ENCODE assay signal across 17 cellular contexts in genomic region chr7:154171422-154171821, GRCh38.
"Had no signal": no experiment of that assay in that cellular context is flagged by ENCODE, and none has a peak within 500 bp of the region (broad histone marks: within the 10 kb centered on the region; RNA-seq: fewer than 3 reads in every experiment).

No MANE protein-coding gene starts in this region.

- H3K9me3 Mint-ChIP-seq: activated T-cell treated with anti-CD3 and anti-CD28 coated beads, Interleukin-2, amount 50 U/mL, for 24 hours had no signal

- H3K4me3 ChIP-seq: cardiac muscle cell, dorsolateral prefrontal cortex, gastroesophageal sphincter, heart right ventricle, pancreas, sigmoid colon, stomach, testis, upper lobe of left lung had no signal

- H3K9me3 ChIP-seq: gastroesophageal sphincter, heart right ventricle, pancreas, sigmoid colon, stomach, testis, upper lobe of left lung had no signal

- H3K27ac Mint-ChIP-seq: activated CD4-positive, alpha-beta memory T cell treated with anti-CD3 and anti-CD28 coated beads for 36 hours; activated CD4-positive, alpha-beta T cell treated with anti-CD3 and anti-CD28 coated beads for 36 hours; activated naive CD4-positive, alpha-beta T cell treated with anti-CD3 and anti-CD28 coated beads, Interleukin-2, amount 10 ng/mL, durations not matched to agents 7 days and 5 days; activated T-cell treated with anti-CD3 and anti-CD28 coated beads, Interleukin-2, amount 50 U/mL, for 24 hours had no signal

- H3K4me3 Mint-ChIP-seq: activated CD4-positive, alpha-beta memory T cell treated with anti-CD3 and anti-CD28 coated beads for 36 hours; activated CD4-positive, alpha-beta T cell treated with anti-CD3 and anti-CD28 coated beads for 36 hours; activated naive CD4-positive, alpha-beta T cell treated with anti-CD3 and anti-CD28 coated beads, Interleukin-2, amount 10 ng/mL, durations not matched to agents 7 days and 5 days; activated T-cell treated with anti-CD3 and anti-CD28 coated beads, Interleukin-2, amount 50 U/mL, for 24 hours had no signal

- H3K4me1 ChIP-seq: gastroesophageal sphincter, heart right ventricle, pancreas, sigmoid colon, stomach, testis, upper lobe of left lung had no signal

- H3K4me1 Mint-ChIP-seq: activated CD4-positive, alpha-beta T cell treated with anti-CD3 and anti-CD28 coated beads for 36 hours; activated naive CD4-positive, alpha-beta T cell treated with anti-CD3 and anti-CD28 coated beads, Interleukin-2, amount 10 ng/mL, durations not matched to agents 7 days and 5 days had no signal

- H3K27me3 ChIP-seq: dorsolateral prefrontal cortex, gastroesophageal sphincter, heart right ventricle, pancreas, sigmoid colon, stomach, testis, upper lobe of left lung had no signal

- DNase-seq: activated CD4-positive, alpha-beta memory T cell treated with anti-CD3 and anti-CD28 coated beads for 36 hours; activated CD4-positive, alpha-beta T cell treated with anti-CD3 and anti-CD28 coated beads for 36 hours; activated naive CD4-positive, alpha-beta T cell treated with anti-CD3 and anti-CD28 coated beads, Interleukin-2, amount 10 ng/mL, durations not matched to agents 7 days and 5 days; activated T-cell treated with anti-CD3 and anti-CD28 coated beads, Interleukin-2, amount 50 U/mL, for 24 hours; dorsolateral prefrontal cortex; heart right ventricle; islet precursor cell; pancreas; sigmoid colon; stimulated activated CD4-positive, alpha-beta T cell treated with anti-CD3 and anti-CD28 coated beads, Interleukin-1b, Interleukin-23, amount 100 ng/mL, for 48 hours; stomach; testis; upper lobe of left lung; WERI-Rb-1 had no signal

- ATAC-seq: activated CD4-positive, alpha-beta T cell treated with anti-CD3 and anti-CD28 coated beads for 36 hours; gastroesophageal sphincter; heart right ventricle; left lobe of liver; pancreas had no signal

- H3K36me3 Mint-ChIP-seq: activated CD4-positive, alpha-beta memory T cell treated with anti-CD3 and anti-CD28 coated beads for 36 hours; activated naive CD4-positive, alpha-beta T cell treated with anti-CD3 and anti-CD28 coated beads, Interleukin-2, amount 10 ng/mL, durations not matched to agents 7 days and 5 days had no signal

- H3K27me3 Mint-ChIP-seq: activated CD4-positive, alpha-beta memory T cell treated with anti-CD3 and anti-CD28 coated beads for 36 hours; activated CD4-positive, alpha-beta T cell treated with anti-CD3 and anti-CD28 coated beads for 36 hours; activated naive CD4-positive, alpha-beta T cell treated with anti-CD3 and anti-CD28 coated beads, Interleukin-2, amount 10 ng/mL, durations not matched to agents 7 days and 5 days; activated T-cell treated with anti-CD3 and anti-CD28 coated beads, Interleukin-2, amount 50 U/mL, for 24 hours had no signal

- H3K36me3 ChIP-seq: cardiac muscle cell, gastroesophageal sphincter, heart right ventricle, pancreas, sigmoid colon, stomach, upper lobe of left lung, WERI-Rb-1 had no signal

- H3K27ac ChIP-seq: cardiac muscle cell, dorsolateral prefrontal cortex, gastroesophageal sphincter, heart right ventricle, pancreas, sigmoid colon, stomach, testis, upper lobe of left lung, WERI-Rb-1 had no signal
